In the genomic region with DNA sequence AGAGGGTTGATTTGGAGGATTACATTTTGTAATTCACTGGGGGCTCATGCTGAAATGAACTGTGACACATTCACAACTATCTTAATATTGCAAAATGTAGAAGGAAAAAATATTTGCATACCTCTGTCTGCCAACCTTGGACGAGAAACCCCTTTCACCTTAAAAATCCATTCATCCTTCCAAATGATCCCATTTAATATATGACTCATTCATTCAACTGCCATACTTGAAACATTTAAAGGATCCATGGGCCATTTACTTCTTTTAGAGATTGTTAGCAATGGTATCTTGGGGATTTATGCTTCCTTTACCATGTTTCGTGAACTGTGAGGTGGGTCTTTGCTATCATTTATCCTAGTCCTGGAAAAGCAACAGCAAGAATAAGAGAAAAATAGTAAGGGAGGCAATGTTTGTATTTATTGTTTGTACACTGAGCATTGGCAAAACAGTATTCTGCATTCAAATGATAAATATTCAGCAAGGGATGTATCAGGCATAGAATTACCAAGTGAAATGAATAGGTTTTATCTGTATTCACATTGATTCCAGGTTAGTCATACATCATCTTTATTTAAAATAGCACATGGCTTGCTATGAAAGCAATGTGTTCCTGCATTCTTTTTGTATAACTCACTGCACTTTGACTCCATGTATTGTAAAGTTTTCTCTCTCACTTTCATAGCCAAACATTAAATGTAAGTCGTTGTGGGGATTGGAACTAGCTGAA, we compare ENCODE assay signal across 14 cellular contexts.
DNase-seq lines count a peak whose midpoint lies in the region; ATAC-seq and TF ChIP-seq lines count a peak whose summit lies in the region.
"Had no signal": no experiment of that assay in that cellular context is flagged by ENCODE, and none has a peak within 500 bp of the region (broad histone marks: within the 10 kb centered on the region; RNA-seq: fewer than 3 reads in every experiment).

No MANE protein-coding gene starts in this region.

- H3K4me2 ChIP-seq in PC-9: no peak overlapping the region

- H3K36me3 Mint-ChIP-seq in mesothelial cell of epicardium (peaks cover 1% of the 10 kb centered on the region), T-helper 17 cell (ENCODE audit: low read depth) (no peaks in the 10 kb centered on the region)
- H3K36me3 Mint-ChIP-seq: CD14-positive monocyte; IgD-negative memory B cell; stimulated activated effector memory CD8-positive, alpha-beta T cell treated with anti-CD3 and anti-CD28 coated beads, Interleukin-12 subunit alpha, Interleukin-12 subunit beta, amount 100 ng/mL, for 72 hours had no signal

- H3K27ac ChIP-seq in PC-9: no peak overlapping the region

- CTCF ChIA-PET in BJ (lab: Yijun Ruan, JAX) (no interaction called here), PC-9 (lab: Charles Lee) (no interaction called here)

- no peak overlapping the region for H3K4me3 Mint-ChIP-seq in mesothelial cell of epicardium
- H3K4me3 Mint-ChIP-seq in T-helper 17 cell: no peak overlapping the region
- H3K4me3 Mint-ChIP-seq: CD14-positive monocyte; IgD-negative memory B cell; stimulated activated effector memory CD8-positive, alpha-beta T cell treated with anti-CD3 and anti-CD28 coated beads, Interleukin-12 subunit alpha, Interleukin-12 subunit beta, amount 100 ng/mL, for 72 hours had no signal

- H3F3A ChIP-seq in PC-9 (ENCODE audit: insufficient read depth, low read depth): no peaks in the 10 kb centered on the region

- intact Hi-C loops in PC-9 (cut with micrococcal nuclease; ENCODE audit: unreplicated experiment): no loop called here

- DNase-seq in BJ (ENCODE audit: low read depth): peak; percentile 32
- DNase-seq in NCI-H226: peak; percentile 81
- DNase-seq in dermis microvascular lymphatic vessel endothelial cell (ENCODE audit: low read depth in 2 of 2): peak; percentile 63 to 75
- no peak for DNase-seq in mesothelial cell of epicardium (ENCODE audit: low spot score in 2 of 2, unreplicated experiment in 2 of 2)
- no peak for DNase-seq in T-helper 17 cell
- no peak for DNase-seq in amygdala (lab: John Stamatoyannopoulos, UW)
- no peak for DNase-seq in NOMO-1 treated with DMSO at 0.1 percent for 48 hours (lab: John Stamatoyannopoulos, UW; ENCODE audit: unreplicated experiment)
- no peak for DNase-seq in PC-9
- DNase-seq: NCI-H1694, occipital lobe had no signal

- H3K79me2 ChIP-seq in PC-9 (ENCODE audit: low read depth): no peaks in the 10 kb centered on the region

- POLR2A ChIA-PET in BJ (lab: Charles Lee) (no interaction called here), PC-9 (lab: Charles Lee; ENCODE audit: unreplicated experiment) (no interaction called here)

- no peaks in the 10 kb centered on the region for H4K20me1 ChIP-seq in PC-9 (ENCODE audit: insufficient read depth)

- H3K9me2 ChIP-seq in PC-9 (ENCODE audit: insufficient read depth): no peaks in the 10 kb centered on the region

- H3K36me3 ChIP-seq in BJ (ENCODE audit: control insufficient read depth, insufficient read depth, low read length) (no peaks in the 10 kb centered on the region), PC-9 (ENCODE audit: low read depth) (no peaks in the 10 kb centered on the region)
- H3K36me3 ChIP-seq: gastroesophageal sphincter had no signal

- peak overlapping the region; percentile 43 for H3K27ac Mint-ChIP-seq in mesothelial cell of epicardium
- no peak overlapping the region for H3K27ac Mint-ChIP-seq in T-helper 17 cell
- H3K27ac Mint-ChIP-seq: CD14-positive monocyte; IgD-negative memory B cell; stimulated activated effector memory CD8-positive, alpha-beta T cell treated with anti-CD3 and anti-CD28 coated beads, Interleukin-12 subunit alpha, Interleukin-12 subunit beta, amount 100 ng/mL, for 72 hours had no signal

- no peak for ATAC-seq in T-helper 17 cell
- ATAC-seq: gastroesophageal sphincter; stimulated activated effector memory CD8-positive, alpha-beta T cell treated with anti-CD3 and anti-CD28 coated beads, Interleukin-12 subunit alpha, Interleukin-12 subunit beta, amount 100 ng/mL, for 72 hours had no signal

- no peak for TF ChIP-seq CTCF in BJ (IDR thresholded peaks at IDR 0.05; ENCODE audit: insufficient read depth, low read depth, low read length)
- no peak for TF ChIP-seq CTCF in mesothelial cell of epicardium (IDR thresholded peaks at IDR 0.05; ENCODE audit: unreplicated experiment)
- no peak for TF ChIP-seq CTCF in PC-9 (conservative IDR thresholded peaks at IDR 0.05)

- H3K9me3 ChIP-seq in T-helper 17 cell (ENCODE audit: control insufficient read depth, low read length, poor library complexity, severe bottlenecking) (no peaks in the 10 kb centered on the region), PC-9 (ENCODE audit: insufficient read depth, low read depth) (no peaks in the 10 kb centered on the region)
- H3K9me3 ChIP-seq: gastroesophageal sphincter had no signal

- H3K4me1 ChIP-seq in PC-9 (replicated peaks; ENCODE audit: insufficient read depth): no peaks in the 10 kb centered on the region

- peaks cover 5% of the 10 kb centered on the region for H3K9me3 Mint-ChIP-seq in mesothelial cell of epicardium

- H3K27me3 Mint-ChIP-seq in mesothelial cell of epicardium (ENCODE audit: low read depth): no peaks in the 10 kb centered on the region
- no peaks in the 10 kb centered on the region for H3K27me3 Mint-ChIP-seq in T-helper 17 cell
- H3K27me3 Mint-ChIP-seq: IgD-negative memory B cell had no signal

- H3K4me3 ChIP-seq in BJ (ENCODE audit: low read depth, low read length) (no peak overlapping the region), PC-9 (no peak overlapping the region)
- H3K4me3 ChIP-seq: gastroesophageal sphincter had no signal

- H3K4me1 Mint-ChIP-seq in mesothelial cell of epicardium (peaks cover 17% of the 10 kb centered on the region), T-helper 17 cell (no peaks in the 10 kb centered on the region)
- H3K4me1 Mint-ChIP-seq: CD14-positive monocyte; stimulated activated effector memory CD8-positive, alpha-beta T cell treated with anti-CD3 and anti-CD28 coated beads, Interleukin-12 subunit alpha, Interleukin-12 subunit beta, amount 100 ng/mL, for 72 hours had no signal

- H2AFZ ChIP-seq in PC-9: no peak overlapping the region

- H3K27me3 ChIP-seq in BJ (ENCODE audit: control insufficient read depth, insufficient read depth, low read length): no peaks in the 10 kb centered on the region
- H3K27me3 ChIP-seq in PC-9 (ENCODE audit: insufficient read depth, low read depth): no peaks in the 10 kb centered on the region
- H3K27me3 ChIP-seq: gastroesophageal sphincter had no signal

- no TSS peak for BruUV-seq in PC-9 (replicated peaks; lab: Mats Ljungman, UMichigan)

Comparison
In these comparisons a context has a peak if more than half of its experiments do, and no peak if none do; other contexts are left out.
1. DNase-seq: peak in BJ (single experiment), NCI-H226 (single experiment) and dermis microvascular lymphatic vessel endothelial cell (2 of 2); none in mesothelial cell of epicardium (0 of 2), T-helper 17 cell (0 of 3), amygdala (0 of 56), NOMO-1 treated with DMSO at 0.1 percent for 48 hours (single experiment) and PC-9 (0 of 2).